Comparison of ENCODE assay signal across 26 cellular contexts in the genomic region with DNA sequence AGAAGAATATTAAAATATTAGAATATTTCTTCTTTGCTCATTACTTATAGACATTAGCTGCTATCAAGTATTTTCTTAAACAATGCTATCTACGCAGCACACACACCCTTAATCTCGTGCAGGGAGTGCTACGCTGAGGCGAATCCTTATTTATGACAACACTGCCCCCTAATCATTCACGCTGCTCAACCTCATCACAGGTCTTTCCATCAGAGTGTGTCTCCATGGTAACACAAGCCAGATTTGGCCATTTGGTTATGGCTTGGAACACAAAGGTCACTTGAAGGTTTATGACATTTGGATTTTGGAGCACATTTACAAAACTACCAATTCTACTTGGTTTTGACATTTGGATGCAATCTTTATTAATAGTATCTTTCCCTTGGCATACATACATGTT. TPM values are rescaled to one million over a fixed set of nuclear protein-coding genes. Genes with fewer than 3 reads are reported as not detected.
DNase-seq lines count a peak whose midpoint lies in the region; ATAC-seq and TF ChIP-seq lines count a peak whose summit lies in the region.
"Had no signal": no experiment of that assay in that cellular context is flagged by ENCODE, and none has a peak within 500 bp of the region (broad histone marks: within the 10 kb centered on the region; RNA-seq: fewer than 3 reads in every experiment).

No MANE protein-coding gene starts in this region.

- peak; percentile 29 to 46; a peak in 2 of 4 replicates for TF ChIP-seq CTCF in GM23338 (conservative IDR thresholded peaks at IDR 0.05; ENCODE audit: low read depth in 2 of 2)
- no peak for TF ChIP-seq CTCF in WTC11 (IDR thresholded peaks at IDR 0.05)
- TF ChIP-seq CTCF in Peyer's patch (IDR thresholded peaks at IDR 0.05), result no peak

- peak; percentile 52 for DNase-seq in NCI-H2227 (lab: John Stamatoyannopoulos, UW; ENCODE audit: unreplicated experiment)
- no peak for DNase-seq in NCI-H2227 treated with DMSO at 0.1 percent for 48 hours (lab: John Stamatoyannopoulos, UW)
- peak; percentile 58 for DNase-seq in GM23338 (ENCODE audit: low spot score)
- DNase-seq in WTC11 (ENCODE audit: low spot score), result no peak
- DNase-seq in iPS-NIHi7 (ENCODE audit: extremely low spot score), result peak; percentile 24
- DNase-seq in Peyer's patch, result no peak
- DNase-seq: 8988T, ACHN, BE2C, Calu3, DMS79 treated with DMSO at 0.1 percent for 48 hours, GF-D8, HCEC 1CT, KG1, MM.1S, NCI-H187, NCI-H2081 treated with DMSO at 0.1 percent for 48 hours, NCI-H2171, NCI-H526 treated with DMSO at 0.1 percent for 48 hours, SHP77, T-helper 17 cell had no signal

- CTCF ChIA-PET in WTC11 (lab: Charles Lee), result interaction anchor here (1.8 kb wide), 1 partner anchor 13 kb away, joined by 8 read pairs; no protein-coding TSS in a partner anchor

- H3K4me1 Mint-ChIP-seq in GM23338 (peaks cover 7% of the 10 kb centered on the region), WTC11 (peaks cover 9% of the 10 kb centered on the region)
- H3K4me1 Mint-ChIP-seq: CD14-positive monocyte, T-helper 17 cell had no signal

- H4K20me1 ChIP-seq in GM23338 (replicated peaks; ENCODE audit: insufficient read depth), result no peaks in the 10 kb centered on the region

- H3K4me2 ChIP-seq in GM23338, result 0 out of 2 replicates have a peak overlapping the region, but pooled peaks have one; percentile 44

- no peaks in the 10 kb centered on the region for H3F3A ChIP-seq in GM23338 (replicated peaks; ENCODE audit: low read depth)

- ATAC-seq in GM23338, result peak; percentile 54
- peak; percentile 60; the same call in 1 of the 2 replicates for ATAC-seq in WTC11
- ATAC-seq in GM21515 (IDR thresholded peaks at IDR 0.05; ENCODE audit: unreplicated experiment), result no peak
- ATAC-seq in HG03159 (IDR thresholded peaks at IDR 0.05; ENCODE audit: unreplicated experiment), result no peak
- ATAC-seq: T-helper 17 cell had no signal

- H3K9me3 ChIP-seq in Peyer's patch, result no peaks in the 10 kb centered on the region
- H3K9me3 ChIP-seq: BE2C had no signal

- no peaks in the 10 kb centered on the region for H3K36me3 Mint-ChIP-seq in GM23338 (ENCODE audit: low read depth)
- peaks cover 6% of the 10 kb centered on the region; the same call in 1 of the 2 replicates for H3K36me3 Mint-ChIP-seq in WTC11
- H3K36me3 Mint-ChIP-seq: CD14-positive monocyte had no signal

- H3K4me3 ChIP-seq in GM23338 (no peak overlapping the region), Peyer's patch (no peak overlapping the region)
- H3K4me3 ChIP-seq: SK-N-MC had no signal

- H3K9me2 ChIP-seq in GM23338 (ENCODE audit: insufficient read depth), result 0 out of 2 replicates have a peak, but pooled peaks cover 3% of the 10 kb centered on the region

- H3K27ac Mint-ChIP-seq in GM23338, result no peak overlapping the region
- no peak overlapping the region for H3K27ac Mint-ChIP-seq in WTC11
- H3K27ac Mint-ChIP-seq: CD14-positive monocyte, T-helper 17 cell had no signal

- POLR2A ChIA-PET in WTC11 (lab: Charles Lee), result no interaction called here

- H3K27me3 Mint-ChIP-seq in GM23338 (ENCODE audit: insufficient read depth, low read depth, poor library complexity), result no peaks in the 10 kb centered on the region
- H3K27me3 Mint-ChIP-seq in WTC11 (ENCODE audit: low read depth), result no peaks in the 10 kb centered on the region
- H3K27me3 Mint-ChIP-seq: T-helper 17 cell had no signal

- H3K4me1 ChIP-seq in GM23338 (ENCODE audit: insufficient read depth) (peaks cover 10% of the 10 kb centered on the region), Peyer's patch (no peaks in the 10 kb centered on the region)
- H3K4me1 ChIP-seq: BE2C had no signal

- H3K79me2 ChIP-seq in GM23338 (replicated peaks; ENCODE audit: insufficient read depth), result no peaks in the 10 kb centered on the region

- 0 out of 2 replicates have a peak, but pooled peaks cover 3% of the 10 kb centered on the region for H3K36me3 ChIP-seq in GM23338 (ENCODE audit: insufficient read depth)
- no peaks in the 10 kb centered on the region for H3K36me3 ChIP-seq in Peyer's patch
- H3K36me3 ChIP-seq: BE2C had no signal

- no peak overlapping the region for H2AFZ ChIP-seq in GM23338

- no peaks in the 10 kb centered on the region for H3K27me3 ChIP-seq in GM23338 (ENCODE audit: insufficient read depth)
- no peaks in the 10 kb centered on the region for H3K27me3 ChIP-seq in Peyer's patch
- H3K27me3 ChIP-seq: BE2C had no signal

- H3K9me3 Mint-ChIP-seq in GM23338, result peaks cover 4% of the 10 kb centered on the region; the same call in 2 of the 3 replicates
- H3K9me3 Mint-ChIP-seq in WTC11, result peaks cover 18% of the 10 kb centered on the region

- TF ChIP-seq POLR2A in Peyer's patch (IDR thresholded peaks at IDR 0.05), result no peak

- no peak overlapping the region for H3K27ac ChIP-seq in GM23338 (ENCODE audit: low read depth)
- H3K27ac ChIP-seq in Peyer's patch, result no peak overlapping the region
- H3K27ac ChIP-seq: RWPE1, SK-N-MC had no signal

- H3K4me3 Mint-ChIP-seq in GM23338, result no peak overlapping the region
- H3K4me3 Mint-ChIP-seq in WTC11, result no peak overlapping the region
- H3K4me3 Mint-ChIP-seq: CD14-positive monocyte, T-helper 17 cell had no signal

TF ChIP-seq in GM23338, 12 proteins besides CTCF, POLR2A, EP300 and RAD21 (continues in another document):
- no peak for TF ChIP-seq STAT1 (IDR thresholded peaks at IDR 0.05; ENCODE audit: unreplicated experiment)
- TF ChIP-seq, protein P1, sequence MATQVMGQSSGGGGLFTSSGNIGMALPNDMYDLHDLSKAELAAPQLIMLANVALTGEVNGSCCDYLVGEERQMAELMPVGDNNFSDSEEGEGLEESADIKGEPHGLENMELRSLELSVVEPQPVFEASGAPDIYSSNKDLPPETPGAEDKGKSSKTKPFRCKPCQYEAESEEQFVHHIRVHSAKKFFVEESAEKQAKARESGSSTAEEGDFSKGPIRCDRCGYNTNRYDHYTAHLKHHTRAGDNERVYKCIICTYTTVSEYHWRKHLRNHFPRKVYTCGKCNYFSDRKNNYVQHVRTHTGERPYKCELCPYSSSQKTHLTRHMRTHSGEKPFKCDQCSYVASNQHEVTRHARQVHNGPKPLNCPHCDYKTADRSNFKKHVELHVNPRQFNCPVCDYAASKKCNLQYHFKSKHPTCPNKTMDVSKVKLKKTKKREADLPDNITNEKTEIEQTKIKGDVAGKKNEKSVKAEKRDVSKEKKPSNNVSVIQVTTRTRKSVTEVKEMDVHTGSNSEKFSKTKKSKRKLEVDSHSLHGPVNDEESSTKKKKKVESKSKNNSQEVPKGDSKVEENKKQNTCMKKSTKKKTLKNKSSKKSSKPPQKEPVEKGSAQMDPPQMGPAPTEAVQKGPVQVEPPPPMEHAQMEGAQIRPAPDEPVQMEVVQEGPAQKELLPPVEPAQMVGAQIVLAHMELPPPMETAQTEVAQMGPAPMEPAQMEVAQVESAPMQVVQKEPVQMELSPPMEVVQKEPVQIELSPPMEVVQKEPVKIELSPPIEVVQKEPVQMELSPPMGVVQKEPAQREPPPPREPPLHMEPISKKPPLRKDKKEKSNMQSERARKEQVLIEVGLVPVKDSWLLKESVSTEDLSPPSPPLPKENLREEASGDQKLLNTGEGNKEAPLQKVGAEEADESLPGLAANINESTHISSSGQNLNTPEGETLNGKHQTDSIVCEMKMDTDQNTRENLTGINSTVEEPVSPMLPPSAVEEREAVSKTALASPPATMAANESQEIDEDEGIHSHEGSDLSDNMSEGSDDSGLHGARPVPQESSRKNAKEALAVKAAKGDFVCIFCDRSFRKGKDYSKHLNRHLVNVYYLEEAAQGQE (IDR thresholded peaks at IDR 0.05; ENCODE audit: unreplicated experiment), result no peak
- no peak for TF ChIP-seq NANOG (IDR thresholded peaks at IDR 0.05; ENCODE audit: borderline replicate concordance)

TF ChIP-seq in WTC11, 78 proteins besides CTCF, POLR2A, EP300 and RAD21:
- TF ChIP-seq CREM (CRISPR knock-in tag; IDR thresholded peaks at IDR 0.05) (no peak), ZNF232 (CRISPR knock-in tag; IDR thresholded peaks at IDR 0.05) (no peak)

RNA-seq across cellular contexts. Expression of a gene that starts 45.4 kb away (rescaled TPM):
- total RNA-seq in GM23338 (2014; rRNA removed; shearing (Covaris generic)), result 7.2 and 10.7 TPM in 2 replicates
- 1.3 and 3.0 TPM in 2 replicates for polyA plus RNA-seq in GM23338 (2016; fragmentation: Nextera tagmentation; extraction: Ambion mirVana)
- total RNA-seq in WTC11 (2021) (3.7 to 6.4 TPM (median 6.0 TPM) in 3 replicates), Peyer's patch (1 to 10 TPM in 1 of 4 donors, under 1 TPM in 1, not detected in 2; 0.13 to 1.7 TPM)
- total RNA-seq: T-helper 17 cell had no signal
- polyA plus RNA-seq: CD14-positive monocyte had no signal

Comparison
In these comparisons a context has a peak if more than half of its experiments do, and no peak if none do; other contexts are left out.
1. DNase-seq: peak in NCI-H2227 (single experiment), GM23338 (single experiment) and iPS-NIHi7 (single experiment); none in NCI-H2227 treated with DMSO at 0.1 percent for 48 hours (single experiment), WTC11 (single experiment) and Peyer's patch (0 of 3).
2. ATAC-seq: peak in GM23338 (single experiment) and WTC11 (single experiment); none in GM21515 (single experiment) and HG03159 (single experiment).
3. CTCF ChIP-seq: peak in GM23338 (2 of 2); none in WTC11 (single experiment) and Peyer's patch (0 of 6).